26 cellular contexts compared by ENCODE assay signal in the genomic region with DNA sequence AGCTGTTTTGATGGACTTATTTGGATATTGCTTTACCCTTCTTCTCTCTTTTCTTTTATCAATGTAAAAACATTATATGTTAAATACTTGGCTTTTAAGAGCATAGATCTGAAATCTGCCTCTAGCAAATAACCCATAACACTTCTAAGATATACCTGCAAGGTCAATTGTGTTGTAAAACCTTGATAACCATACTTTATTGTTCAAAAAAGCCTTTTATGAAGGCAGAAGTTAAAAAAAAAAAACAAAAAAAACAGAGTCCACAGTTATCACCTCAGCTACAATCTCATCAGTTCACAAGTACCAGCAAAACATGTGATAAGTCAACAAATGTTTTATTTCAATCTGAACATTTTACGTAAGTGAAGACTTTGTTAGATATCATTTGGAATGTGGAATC. TPM values are rescaled to one million over a fixed set of nuclear protein-coding genes. Genes with fewer than 3 reads are reported as not detected.
"Had no signal": no experiment of that assay in that cellular context is flagged by ENCODE, and none has a peak within 500 bp of the region (broad histone marks: within the 10 kb centered on the region; RNA-seq: fewer than 3 reads in every experiment).

No MANE protein-coding gene starts in this region.

- H3K4me2 ChIP-seq: SK-N-SH had no signal

- H3K4me3 Mint-ChIP-seq: T-cell had no signal

- H3K4me1 Mint-ChIP-seq: T-cell had no signal

- H3K4me3 ChIP-seq: MG63 had no signal

- H3K36me3 ChIP-seq: MG63 had no signal

- H3K27me3 Mint-ChIP-seq: T-cell had no signal

- H3K9me2 ChIP-seq: SK-N-SH had no signal

- ATAC-seq: Panc1, PC-3, T-cell had no signal

- DNase-seq: KBM-7, MG63, NCI-H1092, NCI-H1105 treated with DMSO at 0.1 percent for 48 hours, NCI-H1417 treated with DMSO at 0.1 percent for 48 hours, NCI-H146, NCI-H1694 treated with DMSO at 0.1 percent for 48 hours, NCI-H1930, NCI-H2081, NCI-H2107, NCI-H2171, NCI-H226, NCI-H446, NCI-H510A, NCI-H524 treated with DMSO at 0.1 percent for 48 hours, NCI-H69, NCI-H774, PC-3, SHP77, SK-N-SH, SW 1271, T-cell had no signal

- H3K27ac Mint-ChIP-seq: T-cell had no signal

- H3K27ac ChIP-seq: RWPE1 had no signal

- H3K36me3 Mint-ChIP-seq: T-cell had no signal

- H3K9ac ChIP-seq: SK-N-SH had no signal

- H3K27me3 ChIP-seq: MG63 had no signal

- H3K9me3 ChIP-seq: MG63, SK-N-SH had no signal

RNA-seq across cellular contexts. Expression of gene CFTR, which starts 52.0 kb away (rescaled TPM):
- total RNA-seq: LHCN-M2, OCI-LY7, PC-3 had no signal
- polyA plus RNA-seq: SK-N-SH had no signal
